Comparison of ENCODE assay signal across 29 cellular contexts in the genomic region with DNA sequence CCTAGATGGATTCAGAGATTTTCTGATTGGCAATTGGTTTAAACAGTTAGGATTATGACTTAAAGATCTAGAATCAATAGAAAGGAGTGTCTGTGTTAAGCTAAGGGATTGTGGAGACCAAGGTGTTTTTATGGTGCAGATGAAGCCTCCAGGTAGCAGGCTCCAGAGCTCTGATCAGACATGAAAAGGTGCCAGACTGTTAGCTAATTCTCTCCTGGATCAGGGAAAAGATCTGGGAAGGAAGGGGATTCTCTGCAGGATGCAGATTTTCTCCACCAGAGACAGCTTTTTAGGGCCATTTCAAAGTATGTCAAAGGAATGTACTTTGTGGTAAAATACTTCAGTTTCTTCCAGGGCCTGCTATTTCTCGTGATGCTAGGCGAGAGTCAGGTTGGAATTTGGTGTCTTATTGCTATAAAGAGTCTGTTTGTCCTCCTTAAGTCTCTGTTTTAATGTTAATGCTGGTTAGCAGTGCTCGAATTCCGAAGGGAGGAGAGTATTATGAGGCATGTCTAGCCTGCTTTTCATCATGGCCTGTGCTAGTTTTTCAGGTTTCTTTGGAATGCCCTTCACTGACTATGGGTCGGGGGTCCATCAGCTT. TPM values are rescaled to one million over a fixed set of nuclear protein-coding genes. Genes with fewer than 3 reads are reported as not detected.
A peak's percentile ranks its signal among the peaks of the same experiment; 100 is the strongest.
DNase-seq lines count a peak whose midpoint lies in the region; ATAC-seq, FAIRE-seq and TF ChIP-seq lines count a peak whose summit lies in the region.
"Had no signal": no experiment of that assay in that cellular context is flagged by ENCODE, and none has a peak within 500 bp of the region (broad histone marks: within the 10 kb centered on the region; RNA-seq: fewer than 3 reads in every experiment).

No MANE protein-coding gene starts in this region.

- TF ChIP-seq POLR2A in H54 (IDR thresholded peaks at IDR 0.05; ENCODE audit: low read depth, low read length): no peak

- H3K9me3 ChIP-seq in iPS-15b (ENCODE audit: control insufficient read depth, insufficient read depth, low read length): no peaks in the 10 kb centered on the region
- H3K9me3 ChIP-seq: esophagus squamous epithelium, MG63, prostate gland, thoracic aorta had no signal

- H3K4me1 Mint-ChIP-seq in activated T-cell treated with anti-CD3 and anti-CD28 coated beads, Interleukin-2, amount 50 U/mL, for 72 hours (ENCODE audit: low read depth): no peaks in the 10 kb centered on the region
- H3K4me1 Mint-ChIP-seq in chondrocyte (ENCODE audit: low read depth): peaks cover 17% of the 10 kb centered on the region
- no peaks in the 10 kb centered on the region for H3K4me1 Mint-ChIP-seq in T-helper 2 cell treated with Interferon-gamma antibody and Interleukin-4, amounts not matched to agents 5 μg/mL and 100 μg/mL, for 36 hours (ENCODE audit: low read depth)
- H3K4me1 Mint-ChIP-seq in activated naive CD4-positive, alpha-beta T cell treated with anti-CD3 and anti-CD28 coated beads for 36 hours (ENCODE audit: low read depth): no peaks in the 10 kb centered on the region
- H3K4me1 Mint-ChIP-seq: neural progenitor cell; stimulated activated naive B cell treated with anti-CD40 and anti-IgM and Interleukin-4, amounts not matched to agents 10 μg/mL and 1 μg/mL and 100 μg/mL, for 72 hours had no signal

- H3K4me3 Mint-ChIP-seq in activated T-cell treated with anti-CD3 and anti-CD28 coated beads, Interleukin-2, amount 50 U/mL, for 72 hours: no peak overlapping the region
- no peak overlapping the region for H3K4me3 Mint-ChIP-seq in chondrocyte (ENCODE audit: unreplicated experiment)
- no peak overlapping the region for H3K4me3 Mint-ChIP-seq in T-helper 2 cell treated with Interferon-gamma antibody and Interleukin-4, amounts not matched to agents 5 μg/mL and 100 μg/mL, for 36 hours
- no peak overlapping the region for H3K4me3 Mint-ChIP-seq in activated naive CD4-positive, alpha-beta T cell treated with anti-CD3 and anti-CD28 coated beads for 36 hours
- H3K4me3 Mint-ChIP-seq: neural progenitor cell; stimulated activated naive B cell treated with anti-CD40 and anti-IgM and Interleukin-4, amounts not matched to agents 10 μg/mL and 1 μg/mL and 100 μg/mL, for 72 hours had no signal

- no peak for DNase-seq in activated T-cell treated with anti-CD3 and anti-CD28 coated beads, Interleukin-2, amount 50 U/mL, for 72 hours
- DNase-seq in activated T-cell treated with anti-CD3 and anti-CD28 coated beads for 4 hours: no peak
- no peak for DNase-seq in chondrocyte (ENCODE audit: low spot score)
- DNase-seq in T-helper 2 cell treated with Interferon-gamma antibody and Interleukin-4, amounts not matched to agents 5 μg/mL and 100 μg/mL, for 36 hours (ENCODE audit: low spot score): no peak
- no peak for DNase-seq in H54 (ENCODE audit: insufficient read length, low spot score)
- no peak for DNase-seq in activated naive CD4-positive, alpha-beta T cell treated with anti-CD3 and anti-CD28 coated beads for 36 hours
- DNase-seq: activated CD8-positive, alpha-beta memory T cell treated with anti-CD3 and anti-CD28 coated beads for 24 hours; activated T-cell treated with anti-CD3 and anti-CD28 coated beads, Interleukin-2, amount 50 U/mL, for 48 hours; AML-193; esophagus squamous epithelium; MG63; NCI-H1417; NCI-H2107; SIG-M5; stimulated activated naive B cell treated with anti-CD40 and anti-IgM and Interleukin-4, amounts not matched to agents 10 μg/mL and 1 μg/mL and 100 μg/mL, for 72 hours had no signal

- CTCF ChIA-PET in activated naive CD4-positive, alpha-beta T cell treated with anti-CD3 and anti-CD28 coated beads for 36 hours (lab: Charles Lee): no interaction called here

- H3K4me1 ChIP-seq in iPS-15b (ENCODE audit: control insufficient read depth, insufficient read depth, low read length): peaks cover 10% of the 10 kb centered on the region
- H3K4me1 ChIP-seq: prostate gland had no signal

- peak overlapping the region; percentile 17 for H3K9ac ChIP-seq in iPS-15b (ENCODE audit: low read depth, low read length)
- H3K9ac ChIP-seq: neural progenitor cell had no signal

- H3K27ac Mint-ChIP-seq in activated T-cell treated with anti-CD3 and anti-CD28 coated beads, Interleukin-2, amount 50 U/mL, for 72 hours: peak overlapping the region; percentile 51
- peak overlapping the region; percentile 6 for H3K27ac Mint-ChIP-seq in chondrocyte (ENCODE audit: unreplicated experiment)
- no peak overlapping the region for H3K27ac Mint-ChIP-seq in T-helper 2 cell treated with Interferon-gamma antibody and Interleukin-4, amounts not matched to agents 5 μg/mL and 100 μg/mL, for 36 hours
- no peak overlapping the region for H3K27ac Mint-ChIP-seq in activated naive CD4-positive, alpha-beta T cell treated with anti-CD3 and anti-CD28 coated beads for 36 hours
- H3K27ac Mint-ChIP-seq: neural progenitor cell; stimulated activated naive B cell treated with anti-CD40 and anti-IgM and Interleukin-4, amounts not matched to agents 10 μg/mL and 1 μg/mL and 100 μg/mL, for 72 hours had no signal

- no peak for ATAC-seq in activated T-cell treated with anti-CD3 and anti-CD28 coated beads, Interleukin-2, amount 50 U/mL, for 72 hours (replicated peaks in 1 of 2)
- no peak for ATAC-seq in GM19463 (IDR thresholded peaks at IDR 0.05; ENCODE audit: unreplicated experiment)
- ATAC-seq: activated naive CD4-positive, alpha-beta T cell treated with anti-CD3 and anti-CD28 coated beads, Interleukin-2, amount 50 U/mL, for 72 hours; GM12878; Panc1; stimulated activated naive B cell treated with anti-CD40 and anti-IgM and Interleukin-4, amounts not matched to agents 10 μg/mL and 1 μg/mL and 100 μg/mL, for 72 hours had no signal

- peaks cover 5% of the 10 kb centered on the region for H3K27me3 Mint-ChIP-seq in activated T-cell treated with anti-CD3 and anti-CD28 coated beads, Interleukin-2, amount 50 U/mL, for 72 hours (ENCODE audit: low read depth)
- H3K27me3 Mint-ChIP-seq in chondrocyte (ENCODE audit: low read depth): peaks cover 3% of the 10 kb centered on the region
- peaks cover 2% of the 10 kb centered on the region for H3K27me3 Mint-ChIP-seq in T-helper 2 cell treated with Interferon-gamma antibody and Interleukin-4, amounts not matched to agents 5 μg/mL and 100 μg/mL, for 36 hours (ENCODE audit: low read depth)
- no peaks in the 10 kb centered on the region for H3K27me3 Mint-ChIP-seq in activated naive CD4-positive, alpha-beta T cell treated with anti-CD3 and anti-CD28 coated beads for 36 hours (ENCODE audit: low read depth)

- no peak for TF ChIP-seq CTCF in chondrocyte (IDR thresholded peaks at IDR 0.05)

- H3K27me3 ChIP-seq in iPS-15b (ENCODE audit: control insufficient read depth, insufficient read depth, low read length): no peaks in the 10 kb centered on the region
- H3K27me3 ChIP-seq: MG63, neural progenitor cell had no signal

- intact Hi-C loops in activated naive CD4-positive, alpha-beta T cell treated with anti-CD3 and anti-CD28 coated beads for 36 hours (cut with micrococcal nuclease): no loop called here

- no peak overlapping the region for H3K4me3 ChIP-seq in iPS-15b (ENCODE audit: low read depth, low read length)
- H3K4me3 ChIP-seq: esophagus squamous epithelium, GM12878, MG63, neural progenitor cell, prostate gland, skin epidermis, thoracic aorta had no signal

- H3K36me3 ChIP-seq in iPS-15b (ENCODE audit: control insufficient read depth, insufficient read depth, low read length): no peaks in the 10 kb centered on the region
- H3K36me3 ChIP-seq: esophagus squamous epithelium, MG63, neural progenitor cell, prostate gland, thoracic aorta had no signal

- no peaks in the 10 kb centered on the region for H3K36me3 Mint-ChIP-seq in activated T-cell treated with anti-CD3 and anti-CD28 coated beads, Interleukin-2, amount 50 U/mL, for 72 hours (ENCODE audit: insufficient read depth in 2 of 2)
- no peaks in the 10 kb centered on the region for H3K36me3 Mint-ChIP-seq in chondrocyte (ENCODE audit: low read depth)
- no peaks in the 10 kb centered on the region for H3K36me3 Mint-ChIP-seq in T-helper 2 cell treated with Interferon-gamma antibody and Interleukin-4, amounts not matched to agents 5 μg/mL and 100 μg/mL, for 36 hours (ENCODE audit: low read depth)
- no peaks in the 10 kb centered on the region for H3K36me3 Mint-ChIP-seq in activated naive CD4-positive, alpha-beta T cell treated with anti-CD3 and anti-CD28 coated beads for 36 hours (ENCODE audit: low read depth)
- H3K36me3 Mint-ChIP-seq: activated naive CD4-positive, alpha-beta T cell treated with anti-CD3 and anti-CD28 coated beads, Interleukin-2, amount 50 U/mL, for 72 hours; neural progenitor cell; stimulated activated naive B cell treated with anti-CD40 and anti-IgM and Interleukin-4, amounts not matched to agents 10 μg/mL and 1 μg/mL and 100 μg/mL, for 72 hours had no signal

- no peaks in the 10 kb centered on the region for H3K9me3 Mint-ChIP-seq in activated T-cell treated with anti-CD3 and anti-CD28 coated beads, Interleukin-2, amount 50 U/mL, for 72 hours
- H3K9me3 Mint-ChIP-seq in chondrocyte (ENCODE audit: low read depth): no peaks in the 10 kb centered on the region
- no peaks in the 10 kb centered on the region for H3K9me3 Mint-ChIP-seq in T-helper 2 cell treated with Interferon-gamma antibody and Interleukin-4, amounts not matched to agents 5 μg/mL and 100 μg/mL, for 36 hours
- no peaks in the 10 kb centered on the region for H3K9me3 Mint-ChIP-seq in activated naive CD4-positive, alpha-beta T cell treated with anti-CD3 and anti-CD28 coated beads for 36 hours
- H3K9me3 Mint-ChIP-seq: activated naive CD4-positive, alpha-beta T cell treated with anti-CD3 and anti-CD28 coated beads, Interleukin-2, amount 50 U/mL, for 72 hours; neural progenitor cell; stimulated activated naive B cell treated with anti-CD40 and anti-IgM and Interleukin-4, amounts not matched to agents 10 μg/mL and 1 μg/mL and 100 μg/mL, for 72 hours had no signal

- FAIRE-seq in H54 (lab: Jason Lieb, UNC): no peak
- FAIRE-seq: colon, GM12878, islet of Langerhans, TTC549 had no signal

RNA-seq across cellular contexts. Expression of a gene that starts 12.0 kb away (rescaled TPM):
- total RNA-seq in activated T-cell treated with anti-CD3 and anti-CD28 coated beads, Interleukin-2, amount 50 U/mL, for 72 hours: not detected
- 0.15 to 1.2 TPM (median 0.44 TPM) in 3 replicates for total RNA-seq in chondrocyte
- total RNA-seq in activated naive CD4-positive, alpha-beta T cell treated with anti-CD3 and anti-CD28 coated beads for 36 hours: not detected
- total RNA-seq: GM12878, liver, NCI-H460, thoracic aorta had no signal

RNA-seq across cellular contexts. Expression of a gene that starts 24.4 kb away (rescaled TPM):
- total RNA-seq in activated T-cell treated with anti-CD3 and anti-CD28 coated beads, Interleukin-2, amount 50 U/mL, for 72 hours: not detected
- 8.9 to 22.2 TPM (median 9.5 TPM) in 3 replicates for total RNA-seq in chondrocyte
- total RNA-seq in activated naive CD4-positive, alpha-beta T cell treated with anti-CD3 and anti-CD28 coated beads for 36 hours: not detected
- total RNA-seq: activated naive CD4-positive, alpha-beta T cell treated with anti-CD3 and anti-CD28 coated beads, Interleukin-2, amount 50 U/mL, for 72 hours; GM12878 had no signal

Comparison
In these comparisons a context has a peak if more than half of its experiments do, and no peak if none do; other contexts are left out.
1. H3K27ac Mint-ChIP-seq: peak in activated T-cell treated with anti-CD3 and anti-CD28 coated beads, Interleukin-2, amount 50 U/mL, for 72 hours (single experiment) and chondrocyte (single experiment); none in T-helper 2 cell treated with Interferon-gamma antibody and Interleukin-4, amounts not matched to agents 5 μg/mL and 100 μg/mL, for 36 hours (single experiment) and activated naive CD4-positive, alpha-beta T cell treated with anti-CD3 and anti-CD28 coated beads for 36 hours (single experiment).